ENCODE assay signal across 8 cellular contexts in genomic region chr19:18649371-18650047, GRCh38. TPM values are rescaled to one million over a fixed set of nuclear protein-coding genes. Genes with fewer than 3 reads are reported as not detected.
DNase-seq lines count a peak whose midpoint lies in the region; FAIRE-seq and TF ChIP-seq lines count a peak whose summit lies in the region.

No MANE protein-coding gene starts in this region.

- H3K4me1 ChIP-seq in adipocyte (ENCODE audit: control insufficient read depth, insufficient read depth, low read length) = peaks cover 43% of the 10 kb centered on the region
- peaks cover 0 to 61% of the 10 kb centered on the region in 2 donors for H3K4me1 ChIP-seq in right atrium auricular region
- H3K4me1 ChIP-seq in rectal smooth muscle tissue (ENCODE audit: control insufficient read depth, insufficient read depth, low read length) = peaks cover 26% of the 10 kb centered on the region
- H3K4me1 ChIP-seq in CD4-positive, alpha-beta memory T cell (ENCODE audit: insufficient read depth, low read length) = no peaks in the 10 kb centered on the region

- H3K27ac ChIP-seq in right atrium auricular region (peak overlapping the region; percentile 76 to 87), rectal smooth muscle tissue (ENCODE audit: low read depth, low read length) (peak overlapping the region; percentile 75)
- H3K27ac ChIP-seq in CD4-positive, alpha-beta memory T cell (ENCODE audit: low read depth, low read length) = no peak overlapping the region

- TF ChIP-seq CTCF in GM13977 (IDR thresholded peaks at IDR 0.05; ENCODE audit: extremely low read depth, insufficient read depth, missing control alignments) = no peak
- no peak for TF ChIP-seq CTCF in right atrium auricular region (IDR thresholded peaks at IDR 0.05)

- H3K27ac Mint-ChIP-seq in CD4-positive, alpha-beta memory T cell = peak overlapping the region in 1 of 7 donors; percentile 53

- no peaks in the 10 kb centered on the region for H3K9me3 Mint-ChIP-seq in CD4-positive, alpha-beta memory T cell

- H3K4me1 Mint-ChIP-seq in CD4-positive, alpha-beta memory T cell = peaks cover 3 to 24% (median 5%) of the 10 kb centered on the region in 4 donors

- H3K4me3 ChIP-seq in adipocyte (ENCODE audit: low read length) (peak overlapping the region; percentile 71), right atrium auricular region (peak overlapping the region in 1 of 2 donors; percentile 33), rectal smooth muscle tissue (ENCODE audit: low read length) (peak overlapping the region; percentile 62)
- H3K4me3 ChIP-seq in CD4-positive, alpha-beta memory T cell (ENCODE audit: low read length in 2 of 2) = no peak overlapping the region

- CTCF ChIA-PET in CD4-positive, alpha-beta memory T cell (lab: Charles Lee; ENCODE audit: partially characterized antibody) = no interaction called here

- in situ Hi-C loops in GM13977 (cut with MboI; ENCODE audit: low pct_unique_long_range_greater_than_20kb, low sequenced_read_pairs, unreplicated experiment) = no loop called here

- intact Hi-C loops in CD4-positive, alpha-beta memory T cell (cut with micrococcal nuclease) = no loop called here

- H3K9me3 ChIP-seq in adipocyte (ENCODE audit: control insufficient read depth, low read length) (no peaks in the 10 kb centered on the region), right atrium auricular region (no peaks in the 10 kb centered on the region)
- no peaks in the 10 kb centered on the region for H3K9me3 ChIP-seq in CD4-positive, alpha-beta memory T cell (ENCODE audit: control insufficient read depth in 1 of 2, low read length in 2 of 2)

- peak; percentile 57 for DNase-seq in GM13977 (ENCODE audit: low spot score)
- no peak for DNase-seq in adipocyte (ENCODE audit: low read depth)
- DNase-seq in right atrium auricular region (ENCODE audit: low spot score) = peak; percentile 83
- DNase-seq in CD4-positive, alpha-beta memory T cell = no peak
- DNase-seq in hepatic stellate cell (ENCODE audit: low spot score) = no peak
- no peak for DNase-seq in KG1 (lab: John Stamatoyannopoulos, UW)
- DNase-seq in H54 (ENCODE audit: insufficient read length, low spot score) = no peak

- H3K9ac ChIP-seq in adipocyte (ENCODE audit: low read length) (peak overlapping the region; percentile 82), rectal smooth muscle tissue (ENCODE audit: low read length) (no peak overlapping the region)

- TF ChIP-seq POLR2A in H54 (IDR thresholded peaks at IDR 0.05; ENCODE audit: low read depth, low read length) = no peak

- no peaks in the 10 kb centered on the region for H3K27me3 Mint-ChIP-seq in CD4-positive, alpha-beta memory T cell

- no peak overlapping the region for H3K4me3 Mint-ChIP-seq in CD4-positive, alpha-beta memory T cell

- no peaks in the 10 kb centered on the region for H3K36me3 ChIP-seq in adipocyte (ENCODE audit: control insufficient read depth, insufficient read depth, low read length, severe bottlenecking)
- H3K36me3 ChIP-seq in right atrium auricular region = no peaks in the 10 kb centered on the region
- no peaks in the 10 kb centered on the region for H3K36me3 ChIP-seq in rectal smooth muscle tissue (ENCODE audit: control insufficient read depth, insufficient read depth, low read length)
- H3K36me3 ChIP-seq in CD4-positive, alpha-beta memory T cell (ENCODE audit: insufficient read depth, low read length) = no peaks in the 10 kb centered on the region

- H3K27me3 ChIP-seq in adipocyte (replicated peaks; ENCODE audit: control insufficient read depth, insufficient read depth, low read length) (no peaks in the 10 kb centered on the region), right atrium auricular region (no peaks in the 10 kb centered on the region), rectal smooth muscle tissue (ENCODE audit: control insufficient read depth, insufficient read depth, low read length) (no peaks in the 10 kb centered on the region)
- H3K27me3 ChIP-seq in CD4-positive, alpha-beta memory T cell (ENCODE audit: insufficient read depth, low read length) = no peaks in the 10 kb centered on the region

- peaks cover 3 to 15% of the 10 kb centered on the region in 2 donors for H3K36me3 Mint-ChIP-seq in CD4-positive, alpha-beta memory T cell

- no peak for FAIRE-seq in H54 (lab: Jason Lieb, UNC)

- POLR2A ChIA-PET in CD4-positive, alpha-beta memory T cell (lab: Charles Lee; ENCODE audit: partially characterized antibody) = no interaction called here

RNA-seq across cellular contexts. Expression of gene KLHL26, which starts 12.7 kb away (rescaled TPM):
- total RNA-seq in right atrium auricular region = 10 to 100 TPM in 1 of 2 donors, 1 to 10 TPM in 1; 5.7 to 11.3 TPM
- total RNA-seq in CD4-positive, alpha-beta memory T cell = 10 to 100 TPM; 13.4 to 14.8 TPM
- polyA plus RNA-seq in CD4-positive, alpha-beta memory T cell = 1 to 10 TPM; 4.4 to 7.8 TPM

RNA-seq across cellular contexts. Expression of gene CRTC1, which starts 34.0 kb away (rescaled TPM):
- 1 to 10 TPM; 4.0 to 5.8 TPM for total RNA-seq in right atrium auricular region
- total RNA-seq in CD4-positive, alpha-beta memory T cell = 10 to 100 TPM; 19.6 to 20.8 TPM
- 1 to 10 TPM in 1 of 2 donors, not detected in 1; 1.7 TPM for polyA plus RNA-seq in CD4-positive, alpha-beta memory T cell

RNA-seq across cellular contexts. Expression of gene TMEM59L, which starts 36.8 kb away (rescaled TPM):
- total RNA-seq in right atrium auricular region = 1 to 10 TPM; 2.2 to 3.0 TPM
- total RNA-seq in CD4-positive, alpha-beta memory T cell = not detected
- not detected for polyA plus RNA-seq in CD4-positive, alpha-beta memory T cell

RNA-seq across cellular contexts. Expression of gene CRLF1, which starts 42.9 kb away (rescaled TPM):
- total RNA-seq in right atrium auricular region = 10 to 100 TPM; 71.8 to 73.9 TPM
- not detected for total RNA-seq in CD4-positive, alpha-beta memory T cell
- under 1 TPM in 1 of 2 donors, not detected in 1; 0.70 TPM for polyA plus RNA-seq in CD4-positive, alpha-beta memory T cell

Comparison
In these comparisons a context has a peak if more than half of its experiments do, and no peak if none do; other contexts are left out.
1. DNase-seq: peak in GM13977 (single experiment) and right atrium auricular region (single experiment); none in adipocyte (single experiment), CD4-positive, alpha-beta memory T cell (0 of 5), hepatic stellate cell (single experiment), KG1 (single experiment) and H54 (single experiment).
2. H3K4me3 ChIP-seq: peak in adipocyte (single experiment) and rectal smooth muscle tissue (single experiment); none in CD4-positive, alpha-beta memory T cell (0 of 2).